ENCODE assay signal across 11 cellular contexts in genomic region chrX:107996124-107996523, GRCh38. TPM values are rescaled to one million over a fixed set of nuclear protein-coding genes. Genes with fewer than 3 reads are reported as not detected.
"Had no signal": no experiment of that assay in that cellular context is flagged by ENCODE, and none has a peak within 500 bp of the region (broad histone marks: within the 10 kb centered on the region; RNA-seq: fewer than 3 reads in every experiment).

No MANE protein-coding gene starts in this region.

- H3K9me3 ChIP-seq: HAP-1 had no signal

- DNase-seq: GM23248, HFFc6, Karpas-422, KBM-7 had no signal

- ATAC-seq: HCT116, HepG2 had no signal

- H2AFZ ChIP-seq: GM23248 had no signal

- H3K4me1 ChIP-seq: HAP-1 had no signal

- H3K4me2 ChIP-seq: KMS-11 had no signal

- H3K4me3 Mint-ChIP-seq: HFFc6, IgD-negative memory B cell had no signal

- H3K27ac Mint-ChIP-seq: HFFc6, IgD-negative memory B cell had no signal

- H3K9ac ChIP-seq: GM23248, KMS-11 had no signal

- H3K4me3 ChIP-seq: GM23248, HAP-1 had no signal

- H3K4me1 Mint-ChIP-seq: IgD-negative memory B cell had no signal

- H3K36me3 ChIP-seq: HAP-1 had no signal

- H3K27ac ChIP-seq: GM23248, HL-60, KMS-11 had no signal

RNA-seq across cellular contexts. Expression of gene TEX13B, which starts 14.0 kb away (rescaled TPM):
- total RNA-seq: GM23248, HepG2, HFFc6 had no signal
- polyA plus RNA-seq: GM23248, HepG2, IgD-negative memory B cell had no signal

RNA-seq across cellular contexts. Expression of gene VSIG1, which starts 48.7 kb away (rescaled TPM):
- total RNA-seq: GM23248, HepG2, HFFc6, HT1080 had no signal
- polyA plus RNA-seq: GM23248 had no signal
